ENCODE assay signal across 7 cellular contexts in genomic region chr10:17022898-17023297, GRCh38.
A peak's percentile ranks its signal among the peaks of the same experiment; 100 is the strongest.
DNase-seq lines count a peak whose midpoint lies in the region; ATAC-seq and TF ChIP-seq lines count a peak whose summit lies in the region.

No MANE protein-coding gene starts in this region.

- H3K27ac ChIP-seq in IMR-90 (ENCODE audit: insufficient read depth, low read length) (peak overlapping the region; percentile 22; the same call in 1 of the 2 replicates), left ventricle myocardium inferior (replicated peaks) (peak overlapping the region; percentile 79)

- no peak for TF ChIP-seq POLR2A in IMR-90 (IDR thresholded peaks at IDR 0.05; ENCODE audit: low read depth, low read length)

- no peak overlapping the region for H2AFZ ChIP-seq in IMR-90 (replicated peaks; ENCODE audit: low read length, poor library complexity)

- POLR2A ChIA-PET in IMR-90 (lab: Charles Lee; ENCODE audit: unreplicated experiment), result interaction anchor here (1.3 kb wide), 1 partner anchor 56 kb away, joined by 3 read pairs; no protein-coding TSS in a partner anchor
- POLR2A ChIA-PET in activated CD4-positive, alpha-beta memory T cell treated with anti-CD3 and anti-CD28 coated beads, Interleukin-2, amount 10 ng/mL, durations not matched to agents 7 days and 5 days (lab: Charles Lee), result interaction anchor here (1.2 to 13.4 kb wide), 5 partner anchors 12 to 207 kb away, joined by 3 to 335 read pairs (median 4); partner anchors contain the start of gene VIM

- peak overlapping the region in 1 of 2 experiments; percentile 41; a peak in 3 of 4 replicates for H4K8ac ChIP-seq in IMR-90 (ENCODE audit: low read depth in 2 of 2, low read length in 2 of 2)

- no peak overlapping the region for H3K9ac ChIP-seq in IMR-90 (ENCODE audit: low read depth, low read length)

- peaks cover 7% of the 10 kb centered on the region for H3K9me3 Mint-ChIP-seq in activated CD4-positive, alpha-beta memory T cell treated with anti-CD3 and anti-CD28 coated beads, Interleukin-2, amount 10 ng/mL, durations not matched to agents 7 days and 5 days
- H3K9me3 Mint-ChIP-seq in stimulated activated naive B cell treated with anti-CD40 and anti-IgM and Interleukin-4, amounts not matched to agents 10 μg/mL and 1 μg/mL and 100 μg/mL, for 72 hours, result peaks cover 6 to 7% of the 10 kb centered on the region in 2 donors

- H3K18ac ChIP-seq in IMR-90 (ENCODE audit: low read depth, low read length), result peak overlapping the region; percentile 58; the same call in 1 of the 2 replicates

- H3K79me1 ChIP-seq in IMR-90 (ENCODE audit: low read depth in 1 of 2, low read length in 2 of 2), result peaks cover 0 to 12% of the 10 kb centered on the region in 2 experiments; a peak in 2 of 4 replicates

- CTCF ChIA-PET in IMR-90 (lab: Yijun Ruan, JAX), result interaction anchor here (0.6 kb wide), 1 partner anchor 175 kb away, joined by 3 read pairs; no protein-coding TSS in a partner anchor
- CTCF ChIA-PET in activated CD4-positive, alpha-beta memory T cell treated with anti-CD3 and anti-CD28 coated beads, Interleukin-2, amount 10 ng/mL, durations not matched to agents 7 days and 5 days (lab: Charles Lee), result interaction anchor here (1.0 to 4.4 kb wide), 2 partner anchors 205 to 206 kb away, joined by 3 to 30 read pairs; partner anchors contain the start of genes RSU1 and VIM

- no peaks in the 10 kb centered on the region for H3K36me3 ChIP-seq in IMR-90 (ENCODE audit: control insufficient read depth, insufficient read depth, low read length)
- no peaks in the 10 kb centered on the region for H3K36me3 ChIP-seq in left ventricle myocardium inferior

- no peak for DNase-seq in IMR-90
- no peak for DNase-seq in activated CD4-positive, alpha-beta memory T cell treated with anti-CD3 and anti-CD28 coated beads, Interleukin-2, amount 10 ng/mL, durations not matched to agents 7 days and 5 days
- DNase-seq in left ventricle myocardium inferior, result no peak
- DNase-seq in stimulated activated naive B cell treated with anti-CD40 and anti-IgM and Interleukin-4, amounts not matched to agents 10 μg/mL and 1 μg/mL and 100 μg/mL, for 72 hours, result no peak
- no peak for DNase-seq in GM13976 (ENCODE audit: low spot score)
- DNase-seq in NK-92 treated with Interleukin-12 subunit alpha and Interleukin-12 subunit beta, amount 100 ng/mL, for 24 hours (lab: John Stamatoyannopoulos, UW), result no peak

- H2BK20ac ChIP-seq in IMR-90 (ENCODE audit: low read depth, low read length), result peak overlapping the region; percentile 85

- H3K4ac ChIP-seq in IMR-90 (ENCODE audit: low read depth, low read length), result peak overlapping the region; percentile 55; the same call in 1 of the 2 replicates

- peaks cover 12% of the 10 kb centered on the region for H3K4me1 ChIP-seq in IMR-90 (ENCODE audit: control insufficient read depth, insufficient read depth, low read length)
- H3K4me1 ChIP-seq in left ventricle myocardium inferior, result peaks cover 45% of the 10 kb centered on the region

- H4K91ac ChIP-seq in IMR-90 (ENCODE audit: insufficient read depth, low read depth, low read length), result peak overlapping the region; percentile 53; the same call in 1 of the 2 replicates

- H3K9me3 ChIP-seq in IMR-90 (ENCODE audit: control insufficient read depth, insufficient read depth, low read length) (no peaks in the 10 kb centered on the region), left ventricle myocardium inferior (replicated peaks) (peaks cover 18% of the 10 kb centered on the region)

- BruUV-seq in IMR-90 (replicated peaks; lab: Mats Ljungman, UMichigan), result no TSS peak

- no peak overlapping the region; the same call in 1 of the 2 replicates for H4K5ac ChIP-seq in IMR-90 (ENCODE audit: low read depth, low read length)

- H3K36me3 Mint-ChIP-seq in activated CD4-positive, alpha-beta memory T cell treated with anti-CD3 and anti-CD28 coated beads, Interleukin-2, amount 10 ng/mL, durations not matched to agents 7 days and 5 days (ENCODE audit: low read depth), result peaks cover 10% of the 10 kb centered on the region
- peaks cover 10% of the 10 kb centered on the region in 2 donors for H3K36me3 Mint-ChIP-seq in stimulated activated naive B cell treated with anti-CD40 and anti-IgM and Interleukin-4, amounts not matched to agents 10 μg/mL and 1 μg/mL and 100 μg/mL, for 72 hours

- H3K27me3 ChIP-seq in IMR-90 (ENCODE audit: control insufficient read depth, insufficient read depth, low read length) (no peaks in the 10 kb centered on the region), left ventricle myocardium inferior (ENCODE audit: low read depth) (no peaks in the 10 kb centered on the region)

- H3K4me2 ChIP-seq in IMR-90 (ENCODE audit: low read depth, low read length), result no peak overlapping the region

- H3K9me1 ChIP-seq in IMR-90 (ENCODE audit: insufficient read depth, low read length), result peaks cover 9% of the 10 kb centered on the region; the same call in 1 of the 2 replicates

- peak overlapping the region; percentile 66; the same call in 2 of the 3 replicates for H2BK15ac ChIP-seq in IMR-90 (ENCODE audit: low read depth, low read length)

- intact Hi-C loops in IMR-90 (cut with micrococcal nuclease) (loop anchor here (1.0 to 2.0 kb wide), 2 partner anchors 20 to 36 kb away; no protein-coding TSS in a partner anchor), left ventricle myocardium inferior (cut with micrococcal nuclease) (no loop called here)

- peaks cover 50% of the 10 kb centered on the region for H3K4me1 Mint-ChIP-seq in activated CD4-positive, alpha-beta memory T cell treated with anti-CD3 and anti-CD28 coated beads, Interleukin-2, amount 10 ng/mL, durations not matched to agents 7 days and 5 days
- peaks cover 15 to 30% of the 10 kb centered on the region in 2 donors for H3K4me1 Mint-ChIP-seq in stimulated activated naive B cell treated with anti-CD40 and anti-IgM and Interleukin-4, amounts not matched to agents 10 μg/mL and 1 μg/mL and 100 μg/mL, for 72 hours

- H2AK9ac ChIP-seq in IMR-90 (replicated peaks; ENCODE audit: low read depth, low read length, poor library complexity), result no peak overlapping the region

- TF ChIP-seq CTCF in IMR-90 (conservative IDR thresholded peaks at IDR 0.05; ENCODE audit: low read depth, low read length), result no peak
- TF ChIP-seq CTCF in left ventricle myocardium inferior (IDR thresholded peaks at IDR 0.05; ENCODE audit: borderline replicate concordance), result no peak
- TF ChIP-seq CTCF in GM13976 (IDR thresholded peaks at IDR 0.05; ENCODE audit: borderline replicate concordance, control extremely low read depth, extremely low read depth, insufficient read depth, missing control alignments), result no peak

- peak overlapping the region; percentile 65; the same call in 1 of the 2 replicates for H3K14ac ChIP-seq in IMR-90 (replicated peaks; ENCODE audit: low read depth, low read length)

- H4K20me1 ChIP-seq in IMR-90 (ENCODE audit: insufficient read depth, low read length), result no peaks in the 10 kb centered on the region

- peak overlapping the region; percentile 20 for H2BK5ac ChIP-seq in IMR-90 (ENCODE audit: low read depth, low read length, poor library complexity, severe bottlenecking)

- peak overlapping the region; percentile 97 for H3K27ac Mint-ChIP-seq in activated CD4-positive, alpha-beta memory T cell treated with anti-CD3 and anti-CD28 coated beads, Interleukin-2, amount 10 ng/mL, durations not matched to agents 7 days and 5 days
- H3K27ac Mint-ChIP-seq in stimulated activated naive B cell treated with anti-CD40 and anti-IgM and Interleukin-4, amounts not matched to agents 10 μg/mL and 1 μg/mL and 100 μg/mL, for 72 hours, result peak overlapping the region; percentile 26

- peak overlapping the region; percentile 16; the same call in 1 of the 2 replicates for H3K56ac ChIP-seq in IMR-90 (ENCODE audit: extremely low read depth, insufficient read depth, low read length)

- peak overlapping the region; percentile 55 for H3K4me3 Mint-ChIP-seq in activated CD4-positive, alpha-beta memory T cell treated with anti-CD3 and anti-CD28 coated beads, Interleukin-2, amount 10 ng/mL, durations not matched to agents 7 days and 5 days
- H3K4me3 Mint-ChIP-seq in stimulated activated naive B cell treated with anti-CD40 and anti-IgM and Interleukin-4, amounts not matched to agents 10 μg/mL and 1 μg/mL and 100 μg/mL, for 72 hours, result peak overlapping the region in 1 of 2 donors; percentile 6

- H3K27me3 Mint-ChIP-seq in activated CD4-positive, alpha-beta memory T cell treated with anti-CD3 and anti-CD28 coated beads, Interleukin-2, amount 10 ng/mL, durations not matched to agents 7 days and 5 days, result peaks cover 5% of the 10 kb centered on the region
- H3K27me3 Mint-ChIP-seq in stimulated activated naive B cell treated with anti-CD40 and anti-IgM and Interleukin-4, amounts not matched to agents 10 μg/mL and 1 μg/mL and 100 μg/mL, for 72 hours, result no peaks in the 10 kb centered on the region

- TF ChIP-seq RAD21 in IMR-90 (IDR thresholded peaks at IDR 0.05; ENCODE audit: low read length), result no peak

- in situ Hi-C loops in IMR-90 (cut with MboI; ENCODE audit: low sequenced_read_pairs), result no loop called here
- in situ Hi-C loops in GM13976 (cut with MboI; ENCODE audit: low sequenced_read_pairs, unreplicated experiment), result loop anchor here (10.0 kb wide), 1 partner anchor 212 kb away; no protein-coding TSS in a partner anchor

- WGBS in IMR-90 (ENCODE audit: extremely low coverage in 2 of 2, insufficient read length in 1 of 2), 2 experiments, result 79% methylated on average over 4 of the region's 6 CpGs; no CpG with 5 or more reads in 1 of the 2 experiments

- H3K23ac ChIP-seq in IMR-90 (ENCODE audit: low read depth, low read length), result peak overlapping the region; percentile 12; the same call in 1 of the 2 replicates

- H2BK120ac ChIP-seq in IMR-90 (ENCODE audit: low read depth, low read length), result peak overlapping the region; percentile 80; the same call in 1 of the 2 replicates

- peak overlapping the region; percentile 72; the same call in 1 of the 2 replicates for H2AK5ac ChIP-seq in IMR-90 (ENCODE audit: low read depth, low read length)

- no peak for ATAC-seq in IMR-90 (ENCODE audit: low read depth)
- no peak for ATAC-seq in stimulated activated naive B cell treated with anti-CD40 and anti-IgM and Interleukin-4, amounts not matched to agents 10 μg/mL and 1 μg/mL and 100 μg/mL, for 72 hours (replicated peaks)
- ATAC-seq in GM18519 (IDR thresholded peaks at IDR 0.05; ENCODE audit: low FRiP score, unreplicated experiment), result no peak

- H3K4me3 ChIP-seq in IMR-90 (ENCODE audit: insufficient read depth, low read depth, low read length) (no peak overlapping the region), left ventricle myocardium inferior (peak overlapping the region; percentile 12)

- dilution Hi-C loops in IMR-90 (cut with HindIII; ENCODE audit: low sequenced_read_pairs, unreplicated experiment), result no loop called here

TF ChIP-seq in IMR-90, 13 proteins besides CTCF, POLR2A, EP300 and RAD21:
- TF ChIP-seq USF2 (IDR thresholded peaks at IDR 0.05; ENCODE audit: low read depth, low read length) (no peak), CEBPB (IDR thresholded peaks at IDR 0.05; ENCODE audit: low read depth, low read length) (peak; percentile 88)
